In genomic region chr18:22930089-22930713, GRCh38 we compare ENCODE assay signal across 8 cellular contexts. TPM values are rescaled to one million over a fixed set of nuclear protein-coding genes. Genes with fewer than 3 reads are reported as not detected.
DNase-seq lines count a peak whose midpoint lies in the region; ATAC-seq lines count a peak whose summit lies in the region.

No MANE protein-coding gene starts in this region.

- peaks cover 4% of the 10 kb centered on the region for H3K4me1 ChIP-seq in effector memory CD4-positive, alpha-beta T cell (ENCODE audit: control insufficient read depth, insufficient read depth, low read length, poor library complexity, severe bottlenecking)

- CTCF ChIA-PET in activated CD4-positive, alpha-beta memory T cell treated with anti-CD3 and anti-CD28 coated beads, Interleukin-2, amount 10 ng/mL, durations not matched to agents 7 days and 5 days (lab: Charles Lee) = interaction anchor here (0.6 to 2.7 kb wide), 9 partner anchors 10 to 481 kb away, joined by 3 to 15 read pairs (median 3); no protein-coding TSS in a partner anchor

- peak; percentile 59 for ATAC-seq in HG03378 (IDR thresholded peaks at IDR 0.05; ENCODE audit: unreplicated experiment)

- peaks cover 23% of the 10 kb centered on the region for H3K4me1 Mint-ChIP-seq in activated CD4-positive, alpha-beta memory T cell treated with anti-CD3 and anti-CD28 coated beads, Interleukin-2, amount 10 ng/mL, durations not matched to agents 7 days and 5 days

- H3K27me3 ChIP-seq in effector memory CD4-positive, alpha-beta T cell (replicated peaks; ENCODE audit: control insufficient read depth, insufficient read depth, low read length, poor library complexity, severe bottlenecking) = no peaks in the 10 kb centered on the region

- H3K27ac ChIP-seq in effector memory CD4-positive, alpha-beta T cell (ENCODE audit: insufficient read depth, low read length, poor library complexity, severe bottlenecking) = no peak overlapping the region

- H3K27me3 Mint-ChIP-seq in activated CD4-positive, alpha-beta memory T cell treated with anti-CD3 and anti-CD28 coated beads, Interleukin-2, amount 10 ng/mL, durations not matched to agents 7 days and 5 days = peaks cover 3% of the 10 kb centered on the region

- H3K27ac Mint-ChIP-seq in activated CD4-positive, alpha-beta memory T cell treated with anti-CD3 and anti-CD28 coated beads, Interleukin-2, amount 10 ng/mL, durations not matched to agents 7 days and 5 days = no peak overlapping the region

- no peak overlapping the region for H3K4me3 Mint-ChIP-seq in activated CD4-positive, alpha-beta memory T cell treated with anti-CD3 and anti-CD28 coated beads, Interleukin-2, amount 10 ng/mL, durations not matched to agents 7 days and 5 days

- DNase-seq in activated gamma-delta T cell treated with Interleukin-2 at 50 U/mL for 16 hours (peak; percentile 80), activated gamma-delta T cell (lab: John Stamatoyannopoulos, UW) (no peak), NCI-H524 treated with DMSO at 0.1 percent for 48 hours (lab: John Stamatoyannopoulos, UW) (peak; percentile 31), midbrain (lab: John Stamatoyannopoulos, UW) (peak; percentile 56)
- DNase-seq in activated CD4-positive, alpha-beta memory T cell treated with anti-CD3 and anti-CD28 coated beads, Interleukin-2, amount 10 ng/mL, durations not matched to agents 7 days and 5 days = peak; percentile 84
- DNase-seq in effector memory CD4-positive, alpha-beta T cell = peak; percentile 29 to 66 (median 48)
- DNase-seq in stimulated activated CD8-positive, alpha-beta memory T cell treated with anti-CD3 and anti-CD28 coated beads, Interleukin-4, amount 100 ng/mL, for 24 hours (ENCODE audit: low read depth) = peak; percentile 72

- no peaks in the 10 kb centered on the region for H3K9me3 ChIP-seq in effector memory CD4-positive, alpha-beta T cell (ENCODE audit: control insufficient read depth, low read length)

- peaks cover 4% of the 10 kb centered on the region for H3K36me3 Mint-ChIP-seq in activated CD4-positive, alpha-beta memory T cell treated with anti-CD3 and anti-CD28 coated beads, Interleukin-2, amount 10 ng/mL, durations not matched to agents 7 days and 5 days (ENCODE audit: low read depth)

- POLR2A ChIA-PET in activated CD4-positive, alpha-beta memory T cell treated with anti-CD3 and anti-CD28 coated beads, Interleukin-2, amount 10 ng/mL, durations not matched to agents 7 days and 5 days (lab: Charles Lee) = no interaction called here

- no peak overlapping the region for H3K4me3 ChIP-seq in effector memory CD4-positive, alpha-beta T cell (ENCODE audit: insufficient read depth, low read depth, low read length, poor library complexity, severe bottlenecking)

- H3K9me3 Mint-ChIP-seq in activated CD4-positive, alpha-beta memory T cell treated with anti-CD3 and anti-CD28 coated beads, Interleukin-2, amount 10 ng/mL, durations not matched to agents 7 days and 5 days = no peaks in the 10 kb centered on the region

- no peaks in the 10 kb centered on the region for H3K36me3 ChIP-seq in effector memory CD4-positive, alpha-beta T cell (ENCODE audit: control insufficient read depth, insufficient read depth, low read length)

RNA-seq across cellular contexts. Expression of gene RBBP8, which starts 2.9 kb away (rescaled TPM):
- 10 to 100 TPM; 55.0 to 55.9 TPM for total RNA-seq in activated CD4-positive, alpha-beta memory T cell treated with anti-CD3 and anti-CD28 coated beads, Interleukin-2, amount 10 ng/mL, durations not matched to agents 7 days and 5 days
